In genomic region chr1:14143777-14144176, GRCh38 we compare ENCODE assay signal across 32 cellular contexts.
"Had no signal": no experiment of that assay in that cellular context is flagged by ENCODE, and none has a peak within 500 bp of the region (broad histone marks: within the 10 kb centered on the region; RNA-seq: fewer than 3 reads in every experiment).

No MANE protein-coding gene starts in this region.

- H3K4me3 ChIP-seq: dorsolateral prefrontal cortex, esophagus muscularis mucosa, heart right ventricle, left lung, ovary, right atrium auricular region, smooth muscle cell, tibial artery had no signal

- H3K27ac Mint-ChIP-seq: immature natural killer cell; mesothelial cell of epicardium; naive thymus-derived CD8-positive, alpha-beta T cell; type B pancreatic cell had no signal

- H3K27me3 ChIP-seq: dorsolateral prefrontal cortex, esophagus muscularis mucosa, heart right ventricle, left lung, ovary, right atrium auricular region, tibial artery had no signal

- H3K9me3 Mint-ChIP-seq: immature natural killer cell; mesothelial cell of epicardium; stimulated activated naive CD8-positive, alpha-beta T cell treated with anti-CD3 and anti-CD28 coated beads, Interleukin-15, amount 100 ng/mL, for 72 hours; type B pancreatic cell had no signal

- H3K36me3 Mint-ChIP-seq: immature natural killer cell, mesothelial cell of epicardium, type B pancreatic cell had no signal

- H3K27ac ChIP-seq: dorsolateral prefrontal cortex, epithelial cell of prostate, esophagus muscularis mucosa, heart right ventricle, left lung, ovary, right atrium auricular region, tibial artery had no signal

- H3K36me3 ChIP-seq: esophagus muscularis mucosa, heart right ventricle, left lung, ovary, right atrium auricular region, tibial artery had no signal

- ATAC-seq: heart right ventricle; left cardiac atrium; left lung; naive thymus-derived CD8-positive, alpha-beta T cell; sciatic nerve; stimulated activated naive CD8-positive, alpha-beta T cell treated with anti-CD3 and anti-CD28 coated beads, Interleukin-15, amount 100 ng/mL, for 72 hours had no signal

- H3K27me3 Mint-ChIP-seq: type B pancreatic cell had no signal

- FAIRE-seq: colon, kidney, urothelium cell line had no signal

- DNase-seq: central memory CD4-positive, alpha-beta T cell; dorsolateral prefrontal cortex; effector CD4-positive, alpha-beta T cell; foreskin melanocyte; glutamatergic neuron; heart right ventricle; hippocampal formation; immature natural killer cell; kidney; left cardiac atrium; left lung; mesenchymal stem cell; naive thymus-derived CD8-positive, alpha-beta T cell; occipital lobe; ovary; posterior cingulate gyrus; stimulated activated CD4-positive, alpha-beta T cell treated with anti-CD3 and anti-CD28 coated beads, Interleukin-12 subunit alpha, Interleukin-12 subunit beta, amount 100 ng/mL, for 4 hours; stimulated activated CD4-positive, alpha-beta T cell treated with anti-CD3 and anti-CD28 coated beads, Interleukin-1b, Interleukin-23, amount 100 ng/mL, for 48 hours; stimulated activated CD4-positive, alpha-beta T cell treated with anti-CD3 and anti-CD28 coated beads, Interleukin-4, amount 100 ng/mL, for 1 hour; stimulated activated CD8-positive, alpha-beta memory T cell treated with anti-CD3 and anti-CD28 coated beads, Interleukin-4, amount 100 ng/mL, for 48 hours; stimulated activated naive CD4-positive, alpha-beta T cell; stimulated activated naive CD8-positive, alpha-beta T cell treated with anti-CD3 and anti-CD28 coated beads, Interleukin-15, amount 100 ng/mL, for 72 hours; tibial artery had no signal

- H3K9me3 ChIP-seq: esophagus muscularis mucosa, heart right ventricle, left lung, ovary, right atrium auricular region, tibial artery had no signal

- H3K4me3 Mint-ChIP-seq: immature natural killer cell; mesothelial cell of epicardium; naive thymus-derived CD8-positive, alpha-beta T cell; stimulated activated naive CD8-positive, alpha-beta T cell treated with anti-CD3 and anti-CD28 coated beads, Interleukin-15, amount 100 ng/mL, for 72 hours; type B pancreatic cell had no signal

- H3K4me1 Mint-ChIP-seq: immature natural killer cell; mesothelial cell of epicardium; naive thymus-derived CD8-positive, alpha-beta T cell; stimulated activated naive CD8-positive, alpha-beta T cell treated with anti-CD3 and anti-CD28 coated beads, Interleukin-15, amount 100 ng/mL, for 72 hours had no signal
